Comparison of ENCODE assay signal across 9 cellular contexts in the genomic region with DNA sequence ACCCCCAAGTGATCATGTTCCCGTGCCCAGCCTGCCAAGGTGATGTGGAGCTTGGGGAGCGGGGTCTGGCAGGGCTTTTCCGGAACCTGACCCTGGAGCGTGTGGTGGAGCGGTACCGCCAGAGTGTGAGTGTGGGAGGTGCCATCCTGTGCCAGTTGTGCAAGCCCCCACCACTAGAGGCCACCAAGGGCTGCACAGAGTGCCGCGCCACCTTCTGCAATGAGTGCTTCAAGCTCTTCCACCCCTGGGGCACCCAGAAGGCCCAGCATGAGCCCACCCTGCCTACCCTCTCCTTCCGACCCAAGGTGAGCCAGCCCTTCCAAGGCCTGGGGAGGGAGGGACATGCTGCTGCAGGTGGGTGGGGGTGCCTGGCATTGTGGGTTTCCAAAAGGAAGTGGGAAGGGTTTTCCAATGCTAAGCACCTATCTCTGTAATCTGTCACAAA. TPM values are rescaled to one million over a fixed set of nuclear protein-coding genes. Genes with fewer than 3 reads are reported as not detected.
DNase-seq lines count a peak whose midpoint lies in the region; ATAC-seq and TF ChIP-seq lines count a peak whose summit lies in the region.
"Had no signal": no experiment of that assay in that cellular context is flagged by ENCODE, and none has a peak within 500 bp of the region (broad histone marks: within the 10 kb centered on the region; RNA-seq: fewer than 3 reads in every experiment).

No MANE protein-coding gene starts in this region.

- H3K27me3 Mint-ChIP-seq in activated naive CD8-positive, alpha-beta T cell treated with anti-CD3 and anti-CD28 coated beads, Interleukin-2, amount 10 ng/mL, durations not matched to agents 7 days and 5 days = no peaks in the 10 kb centered on the region
- H3K27me3 Mint-ChIP-seq in activated naive CD8-positive, alpha-beta T cell treated with anti-CD3 and anti-CD28 coated beads for 36 hours = peaks cover 4% of the 10 kb centered on the region

- 86 to 92% methylated on average over 9 of the region's 9 CpGs for WGBS in heart right ventricle, 2 donors

- H3K27ac ChIP-seq in colonic mucosa (no peak overlapping the region), upper lobe of right lung (no peak overlapping the region), heart right ventricle (no peak overlapping the region)
- H3K27ac ChIP-seq: SK-N-MC had no signal

- H3K27ac Mint-ChIP-seq in activated naive CD8-positive, alpha-beta T cell treated with anti-CD3 and anti-CD28 coated beads, Interleukin-2, amount 10 ng/mL, durations not matched to agents 7 days and 5 days = peak overlapping the region; percentile 59
- H3K27ac Mint-ChIP-seq in activated naive CD8-positive, alpha-beta T cell treated with anti-CD3 and anti-CD28 coated beads for 36 hours = no peak overlapping the region

- H3K27me3 ChIP-seq in colonic mucosa (no peaks in the 10 kb centered on the region), upper lobe of right lung (no peaks in the 10 kb centered on the region), heart right ventricle (peaks cover 7 to 28% (median 19%) of the 10 kb centered on the region in 7 donors)

- DNase-seq in activated naive CD8-positive, alpha-beta T cell treated with anti-CD3 and anti-CD28 coated beads, Interleukin-2, amount 10 ng/mL, durations not matched to agents 7 days and 5 days = peak; percentile 43
- DNase-seq in activated naive CD8-positive, alpha-beta T cell treated with anti-CD3 and anti-CD28 coated beads for 36 hours = no peak
- DNase-seq in NCI-H69 (lab: John Stamatoyannopoulos, UW) = peak; percentile 87
- peak; percentile 31 for DNase-seq in colonic mucosa
- DNase-seq in upper lobe of right lung = peak; percentile 77
- DNase-seq in heart right ventricle = no peak
- DNase-seq in kidney tubule cell (ENCODE audit: low spot score) = no peak
- DNase-seq in stimulated activated CD4-positive, alpha-beta T cell treated with anti-CD3 and anti-CD28 coated beads, Interleukin-2, amount 100 ng/mL, for 24 hours = no peak

- no peak for ATAC-seq in activated naive CD8-positive, alpha-beta T cell treated with anti-CD3 and anti-CD28 coated beads, Interleukin-2, amount 10 ng/mL, durations not matched to agents 7 days and 5 days (ENCODE audit: low read depth)
- ATAC-seq in upper lobe of right lung (no peak), heart right ventricle (no peak)

- peak overlapping the region; percentile 40 for H3K4me3 Mint-ChIP-seq in activated naive CD8-positive, alpha-beta T cell treated with anti-CD3 and anti-CD28 coated beads, Interleukin-2, amount 10 ng/mL, durations not matched to agents 7 days and 5 days
- H3K4me3 Mint-ChIP-seq in activated naive CD8-positive, alpha-beta T cell treated with anti-CD3 and anti-CD28 coated beads for 36 hours = no peak overlapping the region

- H3K9me3 ChIP-seq in colonic mucosa = no peaks in the 10 kb centered on the region
- no peaks in the 10 kb centered on the region for H3K9me3 ChIP-seq in upper lobe of right lung
- no peaks in the 10 kb centered on the region for H3K9me3 ChIP-seq in heart right ventricle

- no peak overlapping the region for H3K9ac ChIP-seq in colonic mucosa (ENCODE audit: low read depth in 2 of 2, low read length in 2 of 2)

- H3K36me3 Mint-ChIP-seq in activated naive CD8-positive, alpha-beta T cell treated with anti-CD3 and anti-CD28 coated beads, Interleukin-2, amount 10 ng/mL, durations not matched to agents 7 days and 5 days = peaks cover 11% of the 10 kb centered on the region
- H3K36me3 Mint-ChIP-seq in activated naive CD8-positive, alpha-beta T cell treated with anti-CD3 and anti-CD28 coated beads for 36 hours = peaks cover 20% of the 10 kb centered on the region

- H3K36me3 ChIP-seq in colonic mucosa (no peaks in the 10 kb centered on the region), upper lobe of right lung (peaks cover 5% of the 10 kb centered on the region), heart right ventricle (peaks cover 0 to 10% (median 0%) of the 10 kb centered on the region in 9 donors)

- peaks cover 13% of the 10 kb centered on the region for H3K4me1 ChIP-seq in colonic mucosa
- H3K4me1 ChIP-seq in upper lobe of right lung = peaks cover 19% of the 10 kb centered on the region
- peaks cover 5 to 47% (median 24%) of the 10 kb centered on the region in 9 donors for H3K4me1 ChIP-seq in heart right ventricle

- H3K4me1 Mint-ChIP-seq in activated naive CD8-positive, alpha-beta T cell treated with anti-CD3 and anti-CD28 coated beads, Interleukin-2, amount 10 ng/mL, durations not matched to agents 7 days and 5 days = peaks cover 29% of the 10 kb centered on the region
- H3K4me1 Mint-ChIP-seq in activated naive CD8-positive, alpha-beta T cell treated with anti-CD3 and anti-CD28 coated beads for 36 hours = peaks cover 36% of the 10 kb centered on the region

- TF ChIP-seq CTCF in colonic mucosa (IDR thresholded peaks at IDR 0.05) (no peak), upper lobe of right lung (IDR thresholded peaks at IDR 0.05) (no peak), heart right ventricle (IDR thresholded peaks at IDR 0.05) (no peak)

- intact Hi-C loops in colonic mucosa (cut with DNase I) = no loop called here
- intact Hi-C loops in upper lobe of right lung (cut with DNase I) = no loop called here
- intact Hi-C loops in heart right ventricle (cut with DNase I) = loop anchor here in 6 of 10 donors (1.0 to 10.0 kb wide), 5 partner anchors 46 to 51 kb away; no protein-coding TSS in a partner anchor

- no peaks in the 10 kb centered on the region for H3K9me3 Mint-ChIP-seq in activated naive CD8-positive, alpha-beta T cell treated with anti-CD3 and anti-CD28 coated beads, Interleukin-2, amount 10 ng/mL, durations not matched to agents 7 days and 5 days
- H3K9me3 Mint-ChIP-seq in activated naive CD8-positive, alpha-beta T cell treated with anti-CD3 and anti-CD28 coated beads for 36 hours = no peaks in the 10 kb centered on the region

- POLR2A ChIA-PET in activated naive CD8-positive, alpha-beta T cell treated with anti-CD3 and anti-CD28 coated beads, Interleukin-2, amount 10 ng/mL, durations not matched to agents 7 days and 5 days (lab: Charles Lee) = interaction anchor here (0.5 to 4.6 kb wide), 5 partner anchors 18 to 568 kb away, joined by 3 to 78 read pairs (median 26); partner anchors contain the start of genes ADAR, MTX1 and THBS3

- no peak overlapping the region for H3K4me3 ChIP-seq in colonic mucosa
- H3K4me3 ChIP-seq in upper lobe of right lung = no peak overlapping the region
- no peak overlapping the region for H3K4me3 ChIP-seq in heart right ventricle
- H3K4me3 ChIP-seq: SK-N-MC had no signal

RNA-seq across cellular contexts. Expression of gene TRIM46, which starts 2.3 kb away (rescaled TPM):
- total RNA-seq in activated naive CD8-positive, alpha-beta T cell treated with anti-CD3 and anti-CD28 coated beads, Interleukin-2, amount 10 ng/mL, durations not matched to agents 7 days and 5 days = 10 to 100 TPM; 12.4 to 13.4 TPM
- total RNA-seq in activated naive CD8-positive, alpha-beta T cell treated with anti-CD3 and anti-CD28 coated beads for 36 hours = 1 to 10 TPM; 4.6 to 4.9 TPM
- total RNA-seq in colonic mucosa (under 1 TPM; 0.10 to 0.19 TPM), upper lobe of right lung (0.43 TPM), heart right ventricle (under 1 TPM in 2 of 10 donors, not detected in 8; 0.10 to 0.35 TPM)
- under 1 TPM; 0.04 to 0.07 TPM for polyA plus RNA-seq in heart right ventricle

RNA-seq across cellular contexts. Expression of gene KRTCAP2, which starts 2.8 kb away (rescaled TPM):
- 100 to 1,000 TPM; 146 to 170 TPM for total RNA-seq in activated naive CD8-positive, alpha-beta T cell treated with anti-CD3 and anti-CD28 coated beads, Interleukin-2, amount 10 ng/mL, durations not matched to agents 7 days and 5 days
- 100 to 1,000 TPM; 135 to 145 TPM for total RNA-seq in activated naive CD8-positive, alpha-beta T cell treated with anti-CD3 and anti-CD28 coated beads for 36 hours
- total RNA-seq in colonic mucosa (100 to 1,000 TPM; 140 to 172 TPM), upper lobe of right lung (130 TPM), heart right ventricle (100 to 1,000 TPM in 9 of 10 donors, 10 to 100 TPM in 1; 96.1 to 173 (median 114) TPM)
- 100 to 1,000 TPM; 302 to 355 TPM for polyA plus RNA-seq in heart right ventricle

RNA-seq across cellular contexts. Expression of gene THBS3, which starts 31.7 kb away (rescaled TPM):
- 10 to 100 TPM; 25.1 to 26.3 TPM for total RNA-seq in activated naive CD8-positive, alpha-beta T cell treated with anti-CD3 and anti-CD28 coated beads, Interleukin-2, amount 10 ng/mL, durations not matched to agents 7 days and 5 days
- total RNA-seq in activated naive CD8-positive, alpha-beta T cell treated with anti-CD3 and anti-CD28 coated beads for 36 hours = 1 to 10 TPM; 7.4 to 9.3 TPM
- total RNA-seq in colonic mucosa (10 to 100 TPM; 12.2 to 16.0 TPM), upper lobe of right lung (24.9 TPM), heart right ventricle (1 to 10 TPM; 3.8 to 8.8 (median 6.4) TPM)
- polyA plus RNA-seq in heart right ventricle = 10 to 100 TPM in 1 of 2 donors, 1 to 10 TPM in 1; 4.9 to 23.5 TPM

RNA-seq across cellular contexts. Expression of gene MTX1, which starts 32.5 kb away (rescaled TPM):
- total RNA-seq in activated naive CD8-positive, alpha-beta T cell treated with anti-CD3 and anti-CD28 coated beads, Interleukin-2, amount 10 ng/mL, durations not matched to agents 7 days and 5 days = 10 to 100 TPM; 31.5 to 31.7 TPM
- total RNA-seq in activated naive CD8-positive, alpha-beta T cell treated with anti-CD3 and anti-CD28 coated beads for 36 hours = 10 to 100 TPM; 68.0 to 72.5 TPM
- total RNA-seq in colonic mucosa (10 to 100 TPM; 37.5 to 55.8 TPM), upper lobe of right lung (28.4 TPM), heart right ventricle (10 to 100 TPM; 13.1 to 25.8 (median 17.1) TPM)
- 10 to 100 TPM; 33.9 to 49.7 TPM for polyA plus RNA-seq in heart right ventricle

RNA-seq across cellular contexts. Expression of gene DPM3, which starts 35.6 kb away (rescaled TPM):
- total RNA-seq in activated naive CD8-positive, alpha-beta T cell treated with anti-CD3 and anti-CD28 coated beads, Interleukin-2, amount 10 ng/mL, durations not matched to agents 7 days and 5 days = 10 to 100 TPM; 60.0 to 71.1 TPM
- 10 to 100 TPM; 26.8 to 29.2 TPM for total RNA-seq in activated naive CD8-positive, alpha-beta T cell treated with anti-CD3 and anti-CD28 coated beads for 36 hours
- total RNA-seq in colonic mucosa (100 to 1,000 TPM; 149 to 182 TPM), upper lobe of right lung (71.1 TPM), heart right ventricle (10 to 100 TPM; 48.2 to 70.9 (median 53.4) TPM)
- polyA plus RNA-seq in heart right ventricle = 100 to 1,000 TPM; 144 to 304 TPM

Comparison
In these comparisons a context has a peak if more than half of its experiments do, and no peak if none do; other contexts are left out.
1. DNase-seq: peak in activated naive CD8-positive, alpha-beta T cell treated with anti-CD3 and anti-CD28 coated beads, Interleukin-2, amount 10 ng/mL, durations not matched to agents 7 days and 5 days (single experiment), NCI-H69 (single experiment), colonic mucosa (single experiment) and upper lobe of right lung (single experiment); none in activated naive CD8-positive, alpha-beta T cell treated with anti-CD3 and anti-CD28 coated beads for 36 hours (single experiment), heart right ventricle (0 of 2), kidney tubule cell (single experiment) and stimulated activated CD4-positive, alpha-beta T cell treated with anti-CD3 and anti-CD28 coated beads, Interleukin-2, amount 100 ng/mL, for 24 hours (0 of 2).
2. intact Hi-C loops: an anchor here in heart right ventricle (1.0 to 10.0 kb wide); none called in colonic mucosa and upper lobe of right lung.